Comparison of ENCODE assay signal across 8 cellular contexts in the genomic region with DNA sequence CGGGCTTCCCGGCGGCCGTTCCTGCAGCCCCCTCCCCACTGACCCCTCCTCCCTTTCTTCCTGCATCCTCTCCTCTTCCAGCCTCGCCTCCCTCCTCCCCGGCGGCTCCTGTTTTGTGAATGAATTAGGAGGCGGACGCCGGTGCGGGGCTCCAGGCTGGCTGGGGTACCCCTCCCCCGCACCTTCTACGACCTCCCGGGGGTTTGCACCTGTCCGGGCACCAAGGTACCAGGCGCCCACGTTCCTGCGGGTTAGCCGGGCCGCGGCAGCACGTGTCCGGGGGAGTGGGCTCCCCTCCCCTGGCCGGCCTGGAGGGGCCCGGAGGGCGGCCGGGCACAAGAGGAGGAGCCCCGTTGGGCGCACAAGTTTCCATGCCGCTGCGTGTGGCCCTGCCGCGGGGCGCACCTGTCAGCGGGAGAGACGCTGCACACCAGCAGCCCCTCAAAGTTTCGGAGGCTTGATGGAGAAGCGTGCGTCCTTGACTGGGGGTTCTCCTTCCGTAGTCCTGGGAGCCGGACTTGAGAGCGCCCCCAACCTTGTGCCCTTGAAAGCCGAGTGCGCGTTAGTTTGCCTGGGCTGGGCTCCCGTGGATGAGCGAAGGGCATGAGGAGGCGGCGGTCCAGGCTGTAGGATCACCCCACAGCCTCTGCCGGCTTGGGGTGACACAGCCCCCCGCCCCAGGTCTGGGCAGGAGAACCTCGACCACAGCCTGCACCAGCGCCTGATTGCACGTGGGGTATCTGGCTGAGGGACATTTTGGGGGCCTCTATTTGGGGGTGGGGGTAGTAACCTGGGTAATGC. TPM values are rescaled to one million over a fixed set of nuclear protein-coding genes. Genes with fewer than 3 reads are reported as not detected.
A peak's percentile ranks its signal among the peaks of the same experiment; 100 is the strongest.
DNase-seq lines count a peak whose midpoint lies in the region; ATAC-seq and TF ChIP-seq lines count a peak whose summit lies in the region.

No MANE protein-coding gene starts in this region.

- H3K27ac ChIP-seq in ACC112 (ENCODE audit: low read depth, low read length) (no peak overlapping the region), GM23338 (ENCODE audit: low read depth) (no peak overlapping the region), ascending aorta (no peak overlapping the region), thymus (ENCODE audit: low read depth) (no peak overlapping the region)

- H3K36me3 ChIP-seq in ACC112 (ENCODE audit: insufficient read depth, low read length), result no peaks in the 10 kb centered on the region
- H3K36me3 ChIP-seq in GM23338 (ENCODE audit: insufficient read depth), result peaks cover 21% of the 10 kb centered on the region
- peaks cover 0 to 14% of the 10 kb centered on the region in 2 donors for H3K36me3 ChIP-seq in ascending aorta
- no peaks in the 10 kb centered on the region for H3K36me3 ChIP-seq in kidney epithelial cell (ENCODE audit: control insufficient read depth, insufficient read depth, low read length)
- peaks cover 8% of the 10 kb centered on the region for H3K36me3 ChIP-seq in thymus (ENCODE audit: control insufficient read depth, insufficient read depth)

- no peaks in the 10 kb centered on the region for H3K79me2 ChIP-seq in ACC112 (ENCODE audit: control insufficient read depth, insufficient read depth, low read length, unreplicated experiment)
- peaks cover 43% of the 10 kb centered on the region for H3K79me2 ChIP-seq in GM23338 (replicated peaks; ENCODE audit: insufficient read depth)

- no peaks in the 10 kb centered on the region; the same call in 1 of the 2 replicates for H4K20me1 ChIP-seq in GM23338 (replicated peaks; ENCODE audit: insufficient read depth)

- peak overlapping the region; percentile 99 for H3K4me2 ChIP-seq in GM23338

- H3K36me3 Mint-ChIP-seq in GM23338 (ENCODE audit: low read depth), result peaks cover 35% of the 10 kb centered on the region

- H3K4me1 ChIP-seq in ACC112 (ENCODE audit: control insufficient read depth, insufficient read depth, low read length, unreplicated experiment) (peaks cover 9% of the 10 kb centered on the region), GM23338 (ENCODE audit: insufficient read depth) (peaks cover 38% of the 10 kb centered on the region), ascending aorta (peaks cover 16 to 20% of the 10 kb centered on the region in 2 donors), thymus (ENCODE audit: control insufficient read depth, insufficient read depth, low read length) (peaks cover 10% of the 10 kb centered on the region)

- H3K27me3 Mint-ChIP-seq in GM23338 (ENCODE audit: insufficient read depth, low read depth, poor library complexity), result peaks cover 33% of the 10 kb centered on the region

- 2% methylated on average over 54 of the region's 54 CpGs for WGBS in thymus

- H3K9me3 ChIP-seq in ascending aorta (no peaks in the 10 kb centered on the region), thymus (ENCODE audit: control insufficient read depth) (no peaks in the 10 kb centered on the region)

- DNase-seq in GM23338 (ENCODE audit: low spot score), result peak; percentile 80
- DNase-seq in ascending aorta (ENCODE audit: low spot score in 2 of 2), result no peak
- no peak for DNase-seq in kidney epithelial cell (ENCODE audit: low read depth)
- no peak for DNase-seq in H4 (ENCODE audit: low spot score)

- peaks cover 35% of the 10 kb centered on the region for H3F3A ChIP-seq in GM23338 (replicated peaks; ENCODE audit: low read depth)

- peak overlapping the region; percentile 75 for H3K4me3 ChIP-seq in ACC112 (ENCODE audit: low read depth, low read length)
- H3K4me3 ChIP-seq in GM23338, result peak overlapping the region; percentile 95
- H3K4me3 ChIP-seq in ascending aorta, result peak overlapping the region; percentile 57 to 76
- peak overlapping the region; percentile 69 for H3K4me3 ChIP-seq in kidney epithelial cell (ENCODE audit: low read depth, low read length)
- peak overlapping the region; percentile 53 for H3K4me3 ChIP-seq in thymus (ENCODE audit: low read length)

- H3K4me3 Mint-ChIP-seq in GM23338, result peak overlapping the region; percentile 94

- peak; percentile 19 for ATAC-seq in GM23338
- ATAC-seq in GM21447 (IDR thresholded peaks at IDR 0.05; ENCODE audit: unreplicated experiment), result no peak
- no peak for ATAC-seq in HG03565 (IDR thresholded peaks at IDR 0.05; ENCODE audit: unreplicated experiment)

- intact Hi-C loops in ascending aorta (cut with DNase I), result no loop called here

- H3K27me3 ChIP-seq in ACC112 (ENCODE audit: insufficient read depth, low read length) (0 out of 2 replicates have a peak, but pooled peaks cover 3% of the 10 kb centered on the region), GM23338 (ENCODE audit: insufficient read depth) (no peaks in the 10 kb centered on the region), ascending aorta (no peaks in the 10 kb centered on the region), kidney epithelial cell (ENCODE audit: control insufficient read depth, insufficient read depth, low read length) (no peaks in the 10 kb centered on the region), thymus (ENCODE audit: control insufficient read depth, insufficient read depth) (peaks cover 37% of the 10 kb centered on the region)

- TF ChIP-seq CTCF in GM23338 (conservative IDR thresholded peaks at IDR 0.05; ENCODE audit: low read depth in 2 of 2) (no peak), ascending aorta (IDR thresholded peaks at IDR 0.05) (no peak), kidney epithelial cell (IDR thresholded peaks at IDR 0.05; ENCODE audit: insufficient read depth, low read length, poor library complexity, severe bottlenecking) (no peak)

- H3K9me3 Mint-ChIP-seq in GM23338, result no peaks in the 10 kb centered on the region

- no peaks in the 10 kb centered on the region for H3K9me2 ChIP-seq in GM23338 (ENCODE audit: insufficient read depth)

- H2AFZ ChIP-seq in ACC112 (ENCODE audit: low read length, unreplicated experiment) (no peak overlapping the region), GM23338 (no peak overlapping the region; the same call in 1 of the 2 replicates)

- peaks cover 45% of the 10 kb centered on the region for H3K4me1 Mint-ChIP-seq in GM23338

- H3K27ac Mint-ChIP-seq in GM23338, result peak overlapping the region; percentile 90; the same call in 1 of the 2 replicates

TF ChIP-seq in GM23338, 12 proteins besides CTCF, POLR2A, EP300 and RAD21 (continues in another document):
- TF ChIP-seq EZH2phosphoT487 (IDR thresholded peaks at IDR 0.05; ENCODE audit: unreplicated experiment), result no peak
- TF ChIP-seq JUNB (IDR thresholded peaks at IDR 0.05; ENCODE audit: unreplicated experiment), result no peak
- TF ChIP-seq CREB1 (CRISPR knock-in tag; IDR thresholded peaks at IDR 0.05; ENCODE audit: low read depth), result no peak
- no peak for TF ChIP-seq EZH2 (IDR thresholded peaks at IDR 0.05; ENCODE audit: low read depth, unreplicated experiment)
- no peak for TF ChIP-seq ZNF114 (CRISPR knock-in tag; IDR thresholded peaks at IDR 0.05)

RNA-seq across cellular contexts. Expression of a gene that starts 1.2 kb away (rescaled TPM):
- total RNA-seq in GM23338 (2014; rRNA removed; shearing (Covaris generic)), result 54.9 and 56.7 TPM in 2 replicates
- polyA plus RNA-seq in GM23338 (2016; fragmentation: Nextera tagmentation; extraction: Ambion mirVana), result 7.3 TPM in 2 replicates
- total RNA-seq in ascending aorta, result not detected
- total RNA-seq in kidney epithelial cell, result 0.75 and 0.82 TPM in 2 replicates
- polyA plus RNA-seq in thymus, result 0.89 TPM
- total RNA-seq in H4 (2014; rRNA removed; shearing (Covaris generic)), result 0.45 TPM in 1 of 2 replicates, not detected in the other

RNA-seq across cellular contexts. Expression of a gene that starts 25.7 kb away (rescaled TPM):
- 147 and 155 TPM in 2 replicates for total RNA-seq in GM23338 (2014; rRNA removed; shearing (Covaris generic))
- polyA plus RNA-seq in GM23338 (2016; fragmentation: Nextera tagmentation; extraction: Ambion mirVana) (24.4 and 25.5 TPM in 2 replicates), thymus (64.4 TPM)
- total RNA-seq in ascending aorta (41.3 TPM), kidney epithelial cell (136 and 145 TPM in 2 replicates)
- 59.1 and 59.3 TPM in 2 replicates for total RNA-seq in H4 (2014; rRNA removed; shearing (Covaris generic))

RNA-seq across cellular contexts. Expression of a gene that starts 25.8 kb away (rescaled TPM):
- 66.6 and 76.7 TPM in 2 replicates for total RNA-seq in GM23338 (2014; rRNA removed; shearing (Covaris generic))
- 63.2 TPM in 2 replicates for polyA plus RNA-seq in GM23338 (2016; fragmentation: Nextera tagmentation; extraction: Ambion mirVana)
- total RNA-seq in ascending aorta, result 45.9 TPM
- total RNA-seq in kidney epithelial cell, result 32.3 and 32.8 TPM in 2 replicates
- 19.4 TPM for polyA plus RNA-seq in thymus
- 16.3 and 22.7 TPM in 2 replicates for total RNA-seq in H4 (2014; rRNA removed; shearing (Covaris generic))

Comparison
In these comparisons a context has a peak if more than half of its experiments do, and no peak if none do; other contexts are left out.
1. RNA of a gene that starts 1.2 kb away (total RNA-seq): 54.9 to 56.7 TPM in GM23338; 0.75 to 0.82 TPM in kidney epithelial cell, not detected in ascending aorta (single experiment) and 0.45 TPM in H4; every median in the first group is over 10 times any median in the second.
2. Peak in every context shown above with its lines, with median percentiles within 50 percentile points of each other: H3K4me3 ChIP-seq.